ENCODE assay signal across 27 cellular contexts in genomic region chr15:83929619-83930018, GRCh38.
DNase-seq lines count a peak whose midpoint lies in the region; ATAC-seq, FAIRE-seq and TF ChIP-seq lines count a peak whose summit lies in the region.
"Had no signal": no experiment of that assay in that cellular context is flagged by ENCODE, and none has a peak within 500 bp of the region (broad histone marks: within the 10 kb centered on the region; RNA-seq: fewer than 3 reads in every experiment).

No MANE protein-coding gene starts in this region.

- TF ChIP-seq EP300 in sigmoid colon (IDR thresholded peaks at IDR 0.05) = no peak

- no peak for TF ChIP-seq POLR2A in sigmoid colon (IDR thresholded peaks at IDR 0.05)

- TF ChIP-seq CTCF in C4-2B (conservative IDR thresholded peaks at IDR 0.05) (no peak), ascending aorta (IDR thresholded peaks at IDR 0.05) (no peak), sigmoid colon (IDR thresholded peaks at IDR 0.05) (no peak)

- intact Hi-C loops in ascending aorta (cut with DNase I) = no loop called here
- intact Hi-C loops in sigmoid colon (cut with DNase I) = loop anchor here (5.0 kb wide), 1 partner anchor 82 kb away; no protein-coding TSS in a partner anchor

- WGBS in sigmoid colon, 2 donors = 61 to 80% methylated on average over 1 of the region's 1 CpG

- no peak for ATAC-seq in HG03432 (IDR thresholded peaks at IDR 0.05; ENCODE audit: unreplicated experiment)
- ATAC-seq: naive thymus-derived CD4-positive, alpha-beta T cell; upper lobe of right lung had no signal

- H3K9me3 ChIP-seq in ascending aorta = no peaks in the 10 kb centered on the region
- H3K9me3 ChIP-seq in sigmoid colon = no peaks in the 10 kb centered on the region
- H3K9me3 ChIP-seq: HAP-1, prostate gland, SJCRH30, upper lobe of right lung had no signal

- H3K27me3 ChIP-seq in ascending aorta (no peaks in the 10 kb centered on the region), sigmoid colon (no peaks in the 10 kb centered on the region)
- H3K27me3 ChIP-seq: SJCRH30, upper lobe of right lung had no signal

- no peak overlapping the region for H3K4me3 ChIP-seq in ascending aorta
- H3K4me3 ChIP-seq in sigmoid colon = no peak overlapping the region
- H3K4me3 ChIP-seq: HAP-1, prostate gland, SJCRH30, upper lobe of right lung had no signal

- DNase-seq in GM18507 (ENCODE audit: extremely low spot score, insufficient read length, low read depth) (no peak), ascending aorta (ENCODE audit: low spot score in 2 of 2) (no peak), sigmoid colon (no peak), NCI-H345 (lab: John Stamatoyannopoulos, UW) (no peak), SIG-M5 (lab: John Stamatoyannopoulos, UW) (no peak)
- DNase-seq: ACHN; activated CD4-positive, alpha-beta T cell treated with anti-CD3 and anti-CD28 coated beads for 48 hours; activated T-cell treated with anti-CD3 and anti-CD28 coated beads, Interleukin-2, amount 50 U/mL, for 1 hour; DMS153; endodermal cell; islet precursor cell; left ventricle myocardium superior; naive thymus-derived CD4-positive, alpha-beta T cell; NCI-H2107; NCI-H446 treated with DMSO at 0.1 percent for 48 hours; NCI-H82; nucleus accumbens; SJCRH30; stimulated activated CD4-positive, alpha-beta T cell treated with anti-CD3 and anti-CD28 coated beads, Interleukin-4, amount 100 ng/mL, for 24 hours; substantia nigra; SW 1271; T-helper 9 cell; upper lobe of right lung had no signal

- H3K27ac ChIP-seq in C4-2B = peak overlapping the region; percentile 68; the same call in 1 of the 2 replicates
- peak overlapping the region; percentile 31 to 66 for H3K27ac ChIP-seq in ascending aorta
- peak overlapping the region in 3 of 4 donors; percentile 71 to 77 (median 77) for H3K27ac ChIP-seq in sigmoid colon
- H3K27ac ChIP-seq: SJCRH30 had no signal

- H3K4me1 ChIP-seq in ascending aorta (peaks cover 0 to 22% of the 10 kb centered on the region in 2 donors), sigmoid colon (peaks cover 0 to 28% (median 26%) of the 10 kb centered on the region in 4 donors)
- H3K4me1 ChIP-seq: HAP-1, upper lobe of right lung had no signal

- peak; percentile 72 for FAIRE-seq in GM18507 (lab: Jason Lieb, UNC)

- H3K36me3 ChIP-seq in ascending aorta (peaks cover 0 to under 1% of the 10 kb centered on the region in 2 donors), sigmoid colon (peaks cover 0 to 10% (median 0%) of the 10 kb centered on the region in 4 donors)
- H3K36me3 ChIP-seq: HAP-1, prostate gland, SJCRH30, upper lobe of right lung had no signal
